Comparison of ENCODE assay signal across 23 cellular contexts in genomic region chr2:9300829-9301453, GRCh38.
DNase-seq lines count a peak whose midpoint lies in the region; TF ChIP-seq lines count a peak whose summit lies in the region.
"Had no signal": no experiment of that assay in that cellular context is flagged by ENCODE, and none has a peak within 500 bp of the region (broad histone marks: within the 10 kb centered on the region; RNA-seq: fewer than 3 reads in every experiment).

No MANE protein-coding gene starts in this region.

- TF ChIP-seq CTCF in RWPE1 (conservative IDR thresholded peaks at IDR 0.05; ENCODE audit: low read depth) (no peak), mammary epithelial cell (conservative IDR thresholded peaks at IDR 0.05 in 1 of 2, IDR thresholded peaks at IDR 0.05 in 1 of 2; ENCODE audit: extremely low read depth in 1 of 2, insufficient read depth in 1 of 2, low read depth in 1 of 2, low read length in 2 of 2) (no peak), fibroblast of villous mesenchyme (IDR thresholded peaks at IDR 0.05; ENCODE audit: insufficient read depth, low read depth, low read length) (no peak)

- CTCF ChIA-PET in RWPE1 (lab: Yijun Ruan, JAX) = interaction anchor here (0.7 to 1.7 kb wide), 3 partner anchors 10 to 139 kb away, joined by 4 to 8 read pairs (median 8); partner anchors contain the start of gene ASAP2
- CTCF ChIA-PET in mammary epithelial cell (lab: Charles Lee; ENCODE audit: low non-redundant PET) = no interaction called here

- no peaks in the 10 kb centered on the region for H3K27me3 ChIP-seq in mammary epithelial cell (ENCODE audit: insufficient read depth, low read length)
- H3K27me3 ChIP-seq: heart right ventricle, right lobe of liver had no signal

- peaks cover 29% of the 10 kb centered on the region for H3K4me1 ChIP-seq in mammary epithelial cell (ENCODE audit: insufficient read depth, low read length)
- H3K4me1 ChIP-seq: right lobe of liver had no signal

- 6% methylated on average over 10 of the region's 10 CpGs for WGBS in mammary epithelial cell (ENCODE audit: low coverage, missing lambda C conversion rate)

- H2AFZ ChIP-seq in mammary epithelial cell (ENCODE audit: low read depth, low read length) = no peak overlapping the region
- H2AFZ ChIP-seq: parathyroid adenoma had no signal

- no peaks in the 10 kb centered on the region for H3K4me1 Mint-ChIP-seq in activated CD4-positive, alpha-beta T cell treated with anti-CD3 and anti-CD28 coated beads, Interleukin-2, amount 10 ng/mL, durations not matched to agents 24 days and 14 days
- H3K4me1 Mint-ChIP-seq: activated B cell treated with CpG ODN at 0.5 μM for 24 hours, CD14-positive monocyte, natural killer cell had no signal

- peaks cover 1% of the 10 kb centered on the region for H3K27me3 Mint-ChIP-seq in activated CD4-positive, alpha-beta T cell treated with anti-CD3 and anti-CD28 coated beads, Interleukin-2, amount 10 ng/mL, durations not matched to agents 24 days and 14 days
- H3K27me3 Mint-ChIP-seq: stimulated activated naive CD8-positive, alpha-beta T cell treated with anti-CD3 and anti-CD28 coated beads, Interleukin-15, Interleukin-2, amounts not matched to agents 100 ng/mL and 50 ng/mL, for 24 hours; type B pancreatic cell had no signal

- H3K4me3 Mint-ChIP-seq in activated CD4-positive, alpha-beta T cell treated with anti-CD3 and anti-CD28 coated beads, Interleukin-2, amount 10 ng/mL, durations not matched to agents 24 days and 14 days = no peak overlapping the region
- H3K4me3 Mint-ChIP-seq: activated B cell treated with CpG ODN at 0.5 μM for 24 hours; CD14-positive monocyte; dendritic cell treated with granulocyte-macrophage colony-stimulating factor and Interleukin-4, amounts not matched to agents 40 ng/mL and 50 ng/mL, for 4 days; natural killer cell; stimulated activated naive CD8-positive, alpha-beta T cell treated with anti-CD3 and anti-CD28 coated beads, Interleukin-15, Interleukin-2, amounts not matched to agents 100 ng/mL and 50 ng/mL, for 24 hours; type B pancreatic cell had no signal

- intact Hi-C loops in mammary epithelial cell (cut with micrococcal nuclease) = loop anchor here (1.0 kb wide), 1 partner anchor 9 kb away; no protein-coding TSS in a partner anchor
- intact Hi-C loops in activated CD4-positive, alpha-beta T cell treated with anti-CD3 and anti-CD28 coated beads, Interleukin-2, amount 10 ng/mL, durations not matched to agents 24 days and 14 days (cut with micrococcal nuclease) = no loop called here

- H3K27ac ChIP-seq in RWPE1 = peak overlapping the region; percentile 97
- H3K27ac ChIP-seq in mammary epithelial cell (ENCODE audit: insufficient read depth, low read depth, low read length) = peak overlapping the region; percentile 23
- H3K27ac ChIP-seq: parathyroid adenoma, right lobe of liver had no signal

- H3K9me3 ChIP-seq in mammary epithelial cell (replicated peaks; ENCODE audit: insufficient read depth, low read length) = no peaks in the 10 kb centered on the region
- H3K9me3 ChIP-seq: heart right ventricle, right lobe of liver had no signal

- POLR2A ChIA-PET in RWPE1 (lab: Yijun Ruan, JAX; ENCODE audit: low non-redundant PET) = interaction anchor here (1.0 kb wide), 1 partner anchor 9 kb away, joined by 4 read pairs; no protein-coding TSS in a partner anchor

- H3K36me3 ChIP-seq in mammary epithelial cell (ENCODE audit: insufficient read depth, low read length) = peaks cover 15% of the 10 kb centered on the region
- H3K36me3 ChIP-seq: right lobe of liver had no signal

- H3K27ac Mint-ChIP-seq in activated CD4-positive, alpha-beta T cell treated with anti-CD3 and anti-CD28 coated beads, Interleukin-2, amount 10 ng/mL, durations not matched to agents 24 days and 14 days = no peak overlapping the region
- H3K27ac Mint-ChIP-seq: activated B cell treated with CpG ODN at 0.5 μM for 24 hours; dendritic cell treated with granulocyte-macrophage colony-stimulating factor and Interleukin-4, amounts not matched to agents 40 ng/mL and 50 ng/mL, for 4 days; natural killer cell; stimulated activated naive CD8-positive, alpha-beta T cell treated with anti-CD3 and anti-CD28 coated beads, Interleukin-15, Interleukin-2, amounts not matched to agents 100 ng/mL and 50 ng/mL, for 24 hours; type B pancreatic cell had no signal

- H4K20me1 ChIP-seq in mammary epithelial cell (ENCODE audit: insufficient read depth, low read length) = no peaks in the 10 kb centered on the region

- no TSS peak for BruUV-seq in mammary epithelial cell (replicated peaks; lab: Mats Ljungman, UMichigan)

- peaks cover 86% of the 10 kb centered on the region for H3K79me2 ChIP-seq in mammary epithelial cell (ENCODE audit: insufficient read depth, low read length)

- no peak for DNase-seq in RWPE1 (ENCODE audit: low spot score)
- DNase-seq in mammary epithelial cell = peak; percentile 29
- DNase-seq in fibroblast of villous mesenchyme (ENCODE audit: low read depth) = peak; percentile 55
- peak; percentile 66 for DNase-seq in renal cortical epithelial cell (ENCODE audit: low read depth)
- DNase-seq in activated gamma-delta T cell treated with Interleukin-2 at 50 U/mL for 16 hours = no peak
- DNase-seq in activated CD4-positive, alpha-beta T cell treated with anti-CD3 and anti-CD28 coated beads, Interleukin-2, amount 10 ng/mL, durations not matched to agents 24 days and 14 days = no peak
- DNase-seq in DMS 273 treated with DMSO at 0.1 percent for 48 hours (lab: John Stamatoyannopoulos, UW) = no peak
- DNase-seq in AG08396 (ENCODE audit: low spot score) = no peak
- DNase-seq: activated B cell treated with CpG ODN at 0.5 μM for 24 hours; activated CD4-positive, alpha-beta T cell treated with anti-CD3 and anti-CD28 coated beads, Interleukin-2, amount 50 U/mL, for 48 hours; activated CD8-positive, alpha-beta memory T cell treated with anti-CD3 and anti-CD28 coated beads, Interleukin-2, amount 50 U/mL, for 48 hours; heart right ventricle; left colon; natural killer cell; NCI-H446; right lobe of liver; SHP77; stimulated activated CD4-positive, alpha-beta T cell treated with anti-CD3 and anti-CD28 coated beads, Interleukin-4, amount 100 ng/mL, for 4 hours had no signal

- in situ Hi-C loops in mammary epithelial cell (cut with MboI; ENCODE audit: low sequenced_read_pairs in 2 of 2) = no loop called here

- no peak overlapping the region for H3K9ac ChIP-seq in mammary epithelial cell (ENCODE audit: insufficient read depth, low read length)
- H3K9ac ChIP-seq: parathyroid adenoma had no signal

- H3K4me2 ChIP-seq in mammary epithelial cell (ENCODE audit: insufficient read depth, low read depth, low read length) = peak overlapping the region; percentile 44

- no peaks in the 10 kb centered on the region for H3K36me3 Mint-ChIP-seq in activated CD4-positive, alpha-beta T cell treated with anti-CD3 and anti-CD28 coated beads, Interleukin-2, amount 10 ng/mL, durations not matched to agents 24 days and 14 days (ENCODE audit: low read depth)
- H3K36me3 Mint-ChIP-seq: CD14-positive monocyte, natural killer cell had no signal

- H3K9me3 Mint-ChIP-seq in activated CD4-positive, alpha-beta T cell treated with anti-CD3 and anti-CD28 coated beads, Interleukin-2, amount 10 ng/mL, durations not matched to agents 24 days and 14 days = no peaks in the 10 kb centered on the region
- H3K9me3 Mint-ChIP-seq: activated B cell treated with CpG ODN at 0.5 μM for 24 hours; CD14-positive monocyte; dendritic cell treated with granulocyte-macrophage colony-stimulating factor and Interleukin-4, amounts not matched to agents 40 ng/mL and 50 ng/mL, for 4 days; natural killer cell; stimulated activated naive CD8-positive, alpha-beta T cell treated with anti-CD3 and anti-CD28 coated beads, Interleukin-15, Interleukin-2, amounts not matched to agents 100 ng/mL and 50 ng/mL, for 24 hours; type B pancreatic cell had no signal

- H3K4me3 ChIP-seq in mammary epithelial cell (replicated peaks in 1 of 3; ENCODE audit: insufficient read depth in 1 of 3, low read depth in 2 of 3, low read length in 3 of 3) (no peak overlapping the region), fibroblast of villous mesenchyme (ENCODE audit: low read depth, low read length) (no peak overlapping the region)
- H3K4me3 ChIP-seq: heart right ventricle, right lobe of liver had no signal

- dilution Hi-C loops in mammary epithelial cell (cut with HindIII; ENCODE audit: low sequenced_read_pairs) = no loop called here

Comparison
In these comparisons a context has a peak if more than half of its experiments do, and no peak if none do; other contexts are left out.
1. DNase-seq: peak in mammary epithelial cell (single experiment), fibroblast of villous mesenchyme (single experiment) and renal cortical epithelial cell (single experiment); none in RWPE1 (single experiment), activated gamma-delta T cell treated with Interleukin-2 at 50 U/mL for 16 hours (single experiment), activated CD4-positive, alpha-beta T cell treated with anti-CD3 and anti-CD28 coated beads, Interleukin-2, amount 10 ng/mL, durations not matched to agents 24 days and 14 days (single experiment), DMS 273 treated with DMSO at 0.1 percent for 48 hours (single experiment) and AG08396 (single experiment).